9 cellular contexts compared by ENCODE assay signal in genomic region chr20:56778765-56779195, GRCh38.
DNase-seq lines count a peak whose midpoint lies in the region; ATAC-seq and TF ChIP-seq lines count a peak whose summit lies in the region.
"Had no signal": no experiment of that assay in that cellular context is flagged by ENCODE, and none has a peak within 500 bp of the region (broad histone marks: within the 10 kb centered on the region; RNA-seq: fewer than 3 reads in every experiment).

No MANE protein-coding gene starts in this region.

- no peaks in the 10 kb centered on the region for H4K20me1 ChIP-seq in GM23338 (replicated peaks; ENCODE audit: insufficient read depth)

- H3K9me3 Mint-ChIP-seq in GM23338 (no peaks in the 10 kb centered on the region), nephron progenitor cell (no peaks in the 10 kb centered on the region)
- no peaks in the 10 kb centered on the region for H3K9me3 Mint-ChIP-seq in CD8-positive, alpha-beta memory T cell
- H3K9me3 Mint-ChIP-seq: activated naive CD8-positive, alpha-beta T cell treated with anti-CD3 and anti-CD28 coated beads, Interleukin-2, amount 50 U/mL, for 24 hours had no signal

- H3K27ac ChIP-seq in GM23338 (ENCODE audit: low read depth) (no peak overlapping the region), RWPE2 (ENCODE audit: poor library complexity, severe bottlenecking) (no peak overlapping the region), suprapubic skin (no peak overlapping the region)
- no peak overlapping the region for H3K27ac ChIP-seq in CD8-positive, alpha-beta memory T cell (ENCODE audit: low read depth, low read length)

- TF ChIP-seq EP300 in suprapubic skin (IDR thresholded peaks at IDR 0.05): no peak

- TF ChIP-seq CTCF in GM23338 (conservative IDR thresholded peaks at IDR 0.05; ENCODE audit: low read depth in 2 of 2) (no peak), RWPE2 (IDR thresholded peaks at IDR 0.05; ENCODE audit: poor library complexity, severe bottlenecking) (no peak), nephron progenitor cell (IDR thresholded peaks at IDR 0.05) (no peak), suprapubic skin (IDR thresholded peaks at IDR 0.05) (no peak)

- H3K36me3 Mint-ChIP-seq in GM23338 (ENCODE audit: low read depth) (no peaks in the 10 kb centered on the region), nephron progenitor cell (ENCODE audit: low read depth) (no peaks in the 10 kb centered on the region)
- no peaks in the 10 kb centered on the region for H3K36me3 Mint-ChIP-seq in CD8-positive, alpha-beta memory T cell

- POLR2A ChIA-PET in CD8-positive, alpha-beta memory T cell (lab: Charles Lee): no interaction called here

- H3K4me1 ChIP-seq in GM23338 (ENCODE audit: insufficient read depth) (peaks cover 19% of the 10 kb centered on the region), RWPE2 (ENCODE audit: insufficient read depth, poor library complexity, severe bottlenecking) (peaks cover 14% of the 10 kb centered on the region), suprapubic skin (peaks cover 14% of the 10 kb centered on the region)
- no peaks in the 10 kb centered on the region for H3K4me1 ChIP-seq in CD8-positive, alpha-beta memory T cell (ENCODE audit: insufficient read depth, low read length)

- 0 out of 2 replicates have a peak, but pooled peaks cover 6% of the 10 kb centered on the region for H3F3A ChIP-seq in GM23338 (replicated peaks; ENCODE audit: low read depth)

- H3K79me2 ChIP-seq in GM23338 (replicated peaks; ENCODE audit: insufficient read depth): no peaks in the 10 kb centered on the region

- H3K4me3 ChIP-seq in GM23338 (no peak overlapping the region), RWPE2 (ENCODE audit: severe bottlenecking) (no peak overlapping the region), suprapubic skin (no peak overlapping the region)
- H3K4me3 ChIP-seq in CD8-positive, alpha-beta memory T cell (ENCODE audit: low read length): no peak overlapping the region

- H3K4me3 Mint-ChIP-seq in GM23338: no peak overlapping the region
- H3K4me3 Mint-ChIP-seq in nephron progenitor cell: no peak overlapping the region
- no peak overlapping the region for H3K4me3 Mint-ChIP-seq in CD8-positive, alpha-beta memory T cell
- H3K4me3 Mint-ChIP-seq: activated naive CD8-positive, alpha-beta T cell treated with anti-CD3 and anti-CD28 coated beads, Interleukin-2, amount 50 U/mL, for 24 hours had no signal

- H3K27ac Mint-ChIP-seq in GM23338 (no peak overlapping the region), nephron progenitor cell (peak overlapping the region; percentile 77)
- no peak overlapping the region for H3K27ac Mint-ChIP-seq in CD8-positive, alpha-beta memory T cell
- H3K27ac Mint-ChIP-seq: activated naive CD8-positive, alpha-beta T cell treated with anti-CD3 and anti-CD28 coated beads, Interleukin-2, amount 50 U/mL, for 24 hours had no signal

- peaks cover 26% of the 10 kb centered on the region for H3K4me1 Mint-ChIP-seq in GM23338
- peaks cover 36% of the 10 kb centered on the region for H3K4me1 Mint-ChIP-seq in nephron progenitor cell
- no peaks in the 10 kb centered on the region for H3K4me1 Mint-ChIP-seq in CD8-positive, alpha-beta memory T cell
- H3K4me1 Mint-ChIP-seq: activated naive CD8-positive, alpha-beta T cell treated with anti-CD3 and anti-CD28 coated beads, Interleukin-2, amount 50 U/mL, for 24 hours had no signal

- H3K4me2 ChIP-seq in GM23338: 0 out of 2 replicates have a peak overlapping the region, but pooled peaks have one; percentile 32

- WGBS in suprapubic skin: 22% methylated on average over 8 of the region's 8 CpGs

- peak overlapping the region; percentile 93 for H2AFZ ChIP-seq in GM23338

- H3K9me3 ChIP-seq in RWPE2 (ENCODE audit: severe bottlenecking) (no peaks in the 10 kb centered on the region), suprapubic skin (no peaks in the 10 kb centered on the region)
- no peaks in the 10 kb centered on the region for H3K9me3 ChIP-seq in CD8-positive, alpha-beta memory T cell (ENCODE audit: low read length)

- H3K27me3 ChIP-seq in GM23338 (ENCODE audit: insufficient read depth): no peaks in the 10 kb centered on the region
- no peaks in the 10 kb centered on the region for H3K27me3 ChIP-seq in RWPE2 (ENCODE audit: insufficient read depth, poor library complexity, severe bottlenecking)
- H3K27me3 ChIP-seq in suprapubic skin: no peaks in the 10 kb centered on the region
- H3K27me3 ChIP-seq in CD8-positive, alpha-beta memory T cell (ENCODE audit: insufficient read depth, low read length, poor library complexity, severe bottlenecking): no peaks in the 10 kb centered on the region

- DNase-seq in GM23338 (ENCODE audit: low spot score) (peak; percentile 29), RWPE2 (ENCODE audit: low spot score) (no peak), fibroblast of gingiva (ENCODE audit: low read depth) (peak; percentile 47), nephron progenitor cell (no peak), suprapubic skin (ENCODE audit: low spot score in 2 of 2) (no peak)
- no peak for DNase-seq in central memory CD4-positive, alpha-beta T cell
- no peak for DNase-seq in CD8-positive, alpha-beta memory T cell
- DNase-seq: activated naive CD8-positive, alpha-beta T cell treated with anti-CD3 and anti-CD28 coated beads, Interleukin-2, amount 50 U/mL, for 24 hours had no signal

- ATAC-seq in GM23338 (peak; percentile 43), RWPE2 (ENCODE audit: low read depth) (peak; percentile 11; the same call in 2 of the 3 replicates), GM21737 (IDR thresholded peaks at IDR 0.05; ENCODE audit: unreplicated experiment) (no peak)
- ATAC-seq: activated naive CD8-positive, alpha-beta T cell treated with anti-CD3 and anti-CD28 coated beads, Interleukin-2, amount 50 U/mL, for 24 hours had no signal

- no peaks in the 10 kb centered on the region for H3K9me2 ChIP-seq in GM23338 (ENCODE audit: insufficient read depth)

- H3K27me3 Mint-ChIP-seq in GM23338 (ENCODE audit: insufficient read depth, low read depth, poor library complexity) (peaks cover 3% of the 10 kb centered on the region), nephron progenitor cell (ENCODE audit: low read depth, poor library complexity) (peaks cover 6% of the 10 kb centered on the region)
- peaks cover 5 to 17% of the 10 kb centered on the region in 2 donors for H3K27me3 Mint-ChIP-seq in CD8-positive, alpha-beta memory T cell

- CTCF ChIA-PET in CD8-positive, alpha-beta memory T cell (lab: Charles Lee): no interaction called here

- no peaks in the 10 kb centered on the region for H3K36me3 ChIP-seq in GM23338 (ENCODE audit: insufficient read depth)
- no peaks in the 10 kb centered on the region for H3K36me3 ChIP-seq in RWPE2 (ENCODE audit: low read depth)
- H3K36me3 ChIP-seq in suprapubic skin: no peaks in the 10 kb centered on the region
- H3K36me3 ChIP-seq in CD8-positive, alpha-beta memory T cell (ENCODE audit: insufficient read depth, low read length): no peaks in the 10 kb centered on the region

- TF ChIP-seq POLR2A in suprapubic skin (IDR thresholded peaks at IDR 0.05): no peak

TF ChIP-seq in GM23338, 12 proteins besides CTCF, POLR2A, EP300 and RAD21 (continues in another document):
- TF ChIP-seq ZNF114 (CRISPR knock-in tag; IDR thresholded peaks at IDR 0.05): no peak
- TF ChIP-seq POLR2AphosphoS5 (IDR thresholded peaks at IDR 0.05; ENCODE audit: low read depth): no peak
- TF ChIP-seq, protein P1, sequence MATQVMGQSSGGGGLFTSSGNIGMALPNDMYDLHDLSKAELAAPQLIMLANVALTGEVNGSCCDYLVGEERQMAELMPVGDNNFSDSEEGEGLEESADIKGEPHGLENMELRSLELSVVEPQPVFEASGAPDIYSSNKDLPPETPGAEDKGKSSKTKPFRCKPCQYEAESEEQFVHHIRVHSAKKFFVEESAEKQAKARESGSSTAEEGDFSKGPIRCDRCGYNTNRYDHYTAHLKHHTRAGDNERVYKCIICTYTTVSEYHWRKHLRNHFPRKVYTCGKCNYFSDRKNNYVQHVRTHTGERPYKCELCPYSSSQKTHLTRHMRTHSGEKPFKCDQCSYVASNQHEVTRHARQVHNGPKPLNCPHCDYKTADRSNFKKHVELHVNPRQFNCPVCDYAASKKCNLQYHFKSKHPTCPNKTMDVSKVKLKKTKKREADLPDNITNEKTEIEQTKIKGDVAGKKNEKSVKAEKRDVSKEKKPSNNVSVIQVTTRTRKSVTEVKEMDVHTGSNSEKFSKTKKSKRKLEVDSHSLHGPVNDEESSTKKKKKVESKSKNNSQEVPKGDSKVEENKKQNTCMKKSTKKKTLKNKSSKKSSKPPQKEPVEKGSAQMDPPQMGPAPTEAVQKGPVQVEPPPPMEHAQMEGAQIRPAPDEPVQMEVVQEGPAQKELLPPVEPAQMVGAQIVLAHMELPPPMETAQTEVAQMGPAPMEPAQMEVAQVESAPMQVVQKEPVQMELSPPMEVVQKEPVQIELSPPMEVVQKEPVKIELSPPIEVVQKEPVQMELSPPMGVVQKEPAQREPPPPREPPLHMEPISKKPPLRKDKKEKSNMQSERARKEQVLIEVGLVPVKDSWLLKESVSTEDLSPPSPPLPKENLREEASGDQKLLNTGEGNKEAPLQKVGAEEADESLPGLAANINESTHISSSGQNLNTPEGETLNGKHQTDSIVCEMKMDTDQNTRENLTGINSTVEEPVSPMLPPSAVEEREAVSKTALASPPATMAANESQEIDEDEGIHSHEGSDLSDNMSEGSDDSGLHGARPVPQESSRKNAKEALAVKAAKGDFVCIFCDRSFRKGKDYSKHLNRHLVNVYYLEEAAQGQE (IDR thresholded peaks at IDR 0.05; ENCODE audit: unreplicated experiment): no peak
- TF ChIP-seq ETS1 (IDR thresholded peaks at IDR 0.05): no peak

Comparison
In these comparisons a context has a peak if more than half of its experiments do, and no peak if none do; other contexts are left out.
1. DNase-seq: peak in GM23338 (single experiment) and fibroblast of gingiva (single experiment); none in RWPE2 (single experiment), nephron progenitor cell (single experiment), central memory CD4-positive, alpha-beta T cell (single experiment), suprapubic skin (0 of 2) and CD8-positive, alpha-beta memory T cell (0 of 5).